Comparison of ENCODE assay signal across 10 cellular contexts in the genomic region with DNA sequence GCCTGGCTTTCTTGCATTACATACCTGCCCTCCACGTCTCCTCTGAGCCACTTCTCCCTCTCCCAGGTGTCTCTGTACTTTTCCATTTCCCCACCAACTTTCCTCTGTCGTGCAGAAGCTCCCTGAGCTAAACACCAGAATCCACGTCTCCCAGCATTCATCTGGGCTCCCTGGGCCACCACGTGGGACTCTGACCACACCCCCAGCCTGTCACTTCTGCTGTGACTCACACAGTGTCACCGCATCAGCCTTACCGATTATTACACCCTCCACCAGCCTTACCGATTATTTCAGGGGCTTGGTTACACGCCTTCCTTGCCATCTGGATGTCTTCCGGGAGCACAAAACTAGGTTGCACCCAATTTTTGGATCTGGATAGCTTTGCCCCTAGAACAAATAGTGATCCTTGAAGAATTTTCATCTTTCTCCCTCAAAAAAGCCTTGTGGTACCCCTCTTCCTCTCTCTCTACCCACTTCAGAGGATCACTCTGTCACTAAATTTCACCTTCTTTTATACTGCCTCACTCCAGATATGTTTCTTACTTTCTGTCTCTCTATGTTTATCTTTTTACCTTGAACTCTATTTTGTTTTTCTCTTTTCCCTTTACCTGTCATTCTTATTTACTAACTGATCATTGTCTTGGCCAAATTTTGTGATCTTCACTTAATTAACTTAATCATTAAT.
DNase-seq lines count a peak whose midpoint lies in the region; TF ChIP-seq lines count a peak whose summit lies in the region.
"Had no signal": no experiment of that assay in that cellular context is flagged by ENCODE, and none has a peak within 500 bp of the region (broad histone marks: within the 10 kb centered on the region; RNA-seq: fewer than 3 reads in every experiment).

No MANE protein-coding gene starts in this region.

- TF ChIP-seq CTCF in WERI-Rb-1 (IDR thresholded peaks at IDR 0.05; ENCODE audit: low read depth, low read length) = no peak
- no peak for TF ChIP-seq CTCF in smooth muscle cell (IDR thresholded peaks at IDR 0.05; ENCODE audit: borderline replicate concordance, insufficient read depth, poor library complexity, severe bottlenecking)

- H3K4me2 ChIP-seq in smooth muscle cell = no peak overlapping the region

- no peaks in the 10 kb centered on the region for H4K20me1 ChIP-seq in smooth muscle cell (ENCODE audit: low read depth)

- H3K4me1 Mint-ChIP-seq in activated naive CD4-positive, alpha-beta T cell treated with anti-CD3 and anti-CD28 coated beads for 36 hours (ENCODE audit: low read depth) = peaks cover 8% of the 10 kb centered on the region

- intact Hi-C loops in activated naive CD4-positive, alpha-beta T cell treated with anti-CD3 and anti-CD28 coated beads for 36 hours (cut with micrococcal nuclease) = no loop called here

- no peak overlapping the region for H3K4me3 Mint-ChIP-seq in activated naive CD4-positive, alpha-beta T cell treated with anti-CD3 and anti-CD28 coated beads for 36 hours
- H3K4me3 Mint-ChIP-seq: HFFc6 had no signal

- no peaks in the 10 kb centered on the region for H3K27me3 Mint-ChIP-seq in activated naive CD4-positive, alpha-beta T cell treated with anti-CD3 and anti-CD28 coated beads for 36 hours (ENCODE audit: low read depth)

- H3K4me3 ChIP-seq in WERI-Rb-1 (ENCODE audit: low read depth, low read length) = no peak overlapping the region
- H3K4me3 ChIP-seq in smooth muscle cell = no peak overlapping the region

- peaks cover 6% of the 10 kb centered on the region for H3K36me3 Mint-ChIP-seq in activated naive CD4-positive, alpha-beta T cell treated with anti-CD3 and anti-CD28 coated beads for 36 hours (ENCODE audit: low read depth)

- H3K9ac ChIP-seq in smooth muscle cell (ENCODE audit: low read depth) = no peak overlapping the region

- 75% methylated on average over 9 of the region's 9 CpGs for WGBS in smooth muscle cell (ENCODE audit: low lambda C conversion rate)

- H3K27ac ChIP-seq in WERI-Rb-1 (no peak overlapping the region), smooth muscle cell (ENCODE audit: low read depth) (no peak overlapping the region)

- H3K27me3 ChIP-seq in WERI-Rb-1 (ENCODE audit: insufficient read depth, low read depth, severe bottlenecking) (peaks cover 60% of the 10 kb centered on the region), smooth muscle cell (ENCODE audit: low read depth) (peaks cover 4% of the 10 kb centered on the region)

- CTCF ChIA-PET in activated naive CD4-positive, alpha-beta T cell treated with anti-CD3 and anti-CD28 coated beads for 36 hours (lab: Charles Lee) = interaction anchor here (0.6 kb wide), 1 partner anchor 239 kb away, joined by 3 read pairs; no protein-coding TSS in a partner anchor

- no peaks in the 10 kb centered on the region for H3K36me3 ChIP-seq in WERI-Rb-1
- no peaks in the 10 kb centered on the region for H3K36me3 ChIP-seq in smooth muscle cell (ENCODE audit: low read depth)

- peak; percentile 24 for DNase-seq in HT1080 (ENCODE audit: low read depth)
- peak; percentile 26 for DNase-seq in T-helper 9 cell
- peak; percentile 64 for DNase-seq in activated naive CD4-positive, alpha-beta T cell treated with anti-CD3 and anti-CD28 coated beads for 36 hours
- peak; percentile 50 to 57 for DNase-seq in stimulated activated CD8-positive, alpha-beta memory T cell treated with anti-CD3 and anti-CD28 coated beads, Interleukin-15, amount 100 ng/mL, for 4 hours (ENCODE audit: low read depth in 2 of 2)
- no peak for DNase-seq in putamen (ENCODE audit: low spot score)
- DNase-seq in 8988T = no peak
- no peak for DNase-seq in WERI-Rb-1
- no peak for DNase-seq in smooth muscle cell (lab: John Stamatoyannopoulos, UW; ENCODE audit: unreplicated experiment)
- DNase-seq: HFFc6, NCI-H1048 had no signal

- H3K4me1 ChIP-seq in smooth muscle cell (ENCODE audit: low read depth) = no peaks in the 10 kb centered on the region

- H3K79me2 ChIP-seq in smooth muscle cell (ENCODE audit: low read depth) = no peaks in the 10 kb centered on the region

- H2AFZ ChIP-seq in smooth muscle cell (ENCODE audit: low read depth) = no peak overlapping the region

- no peaks in the 10 kb centered on the region for H3K9me3 ChIP-seq in WERI-Rb-1 (ENCODE audit: severe bottlenecking)
- H3K9me3 ChIP-seq in smooth muscle cell (replicated peaks; ENCODE audit: low read depth) = no peaks in the 10 kb centered on the region

- peaks cover 26% of the 10 kb centered on the region for H3K9me3 Mint-ChIP-seq in activated naive CD4-positive, alpha-beta T cell treated with anti-CD3 and anti-CD28 coated beads for 36 hours
- H3K9me3 Mint-ChIP-seq: HFFc6 had no signal

- no peaks in the 10 kb centered on the region for H3F3A ChIP-seq in smooth muscle cell (ENCODE audit: low read depth)

- H3K27ac Mint-ChIP-seq in activated naive CD4-positive, alpha-beta T cell treated with anti-CD3 and anti-CD28 coated beads for 36 hours = peak overlapping the region; percentile 27
- H3K27ac Mint-ChIP-seq: HFFc6 had no signal

Comparison
In these comparisons a context has a peak if more than half of its experiments do, and no peak if none do; other contexts are left out.
1. DNase-seq: peak in HT1080 (single experiment), T-helper 9 cell (single experiment), activated naive CD4-positive, alpha-beta T cell treated with anti-CD3 and anti-CD28 coated beads for 36 hours (single experiment) and stimulated activated CD8-positive, alpha-beta memory T cell treated with anti-CD3 and anti-CD28 coated beads, Interleukin-15, amount 100 ng/mL, for 4 hours (2 of 2); none in putamen (single experiment), 8988T (single experiment), WERI-Rb-1 (single experiment) and smooth muscle cell (single experiment).